ENCODE assay signal across 8 cellular contexts in the genomic region with DNA sequence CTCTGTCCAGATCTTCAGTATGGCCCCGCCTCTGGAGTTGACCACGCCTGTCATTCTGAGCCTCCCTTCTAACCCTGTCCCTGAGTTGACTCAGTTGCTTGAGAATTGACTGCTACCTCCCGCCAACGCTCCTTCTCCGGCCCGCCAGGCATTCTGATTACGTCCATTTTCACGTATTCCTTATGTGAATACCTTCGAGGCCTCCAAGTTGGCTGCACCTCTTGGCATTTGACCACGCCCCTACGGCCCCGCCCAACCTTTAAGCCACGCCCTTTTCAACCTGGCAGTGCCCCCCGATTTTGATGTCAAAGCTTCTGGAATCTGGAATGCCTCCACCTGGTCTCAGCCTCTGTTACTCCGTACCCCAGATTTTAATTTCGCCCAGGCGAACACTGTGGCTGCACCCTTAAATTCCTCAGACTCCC. TPM values are rescaled to one million over a fixed set of nuclear protein-coding genes. Genes with fewer than 3 reads are reported as not detected.
DNase-seq lines count a peak whose midpoint lies in the region; ATAC-seq, FAIRE-seq and TF ChIP-seq lines count a peak whose summit lies in the region.

No MANE protein-coding gene starts in this region.

- peak; percentile 8 for ATAC-seq in K562
- ATAC-seq in GM19023 (IDR thresholded peaks at IDR 0.05; ENCODE audit: unreplicated experiment): no peak
- no peak for ATAC-seq in HG03457 (IDR thresholded peaks at IDR 0.05; ENCODE audit: unreplicated experiment)

- POLR2A ChIA-PET in K562 (lab: Yijun Ruan, JAX): interaction anchor here (0.6 to 4.7 kb wide), 10 partner anchors 9 to 153 kb away, joined by 3 to 35 read pairs (median 4); partner anchors contain the start of gene OPA3

- peak overlapping the region; percentile 84 for H3K4me3 ChIP-seq in ACC112 (ENCODE audit: low read depth, low read length)
- peak overlapping the region; percentile 80 for H3K4me3 ChIP-seq in Loucy (ENCODE audit: low read length, poor library complexity, severe bottlenecking)
- H3K4me3 ChIP-seq in K562: peak overlapping the region; percentile 43
- no peak overlapping the region for H3K4me3 ChIP-seq in thyroid gland (replicated peaks in 1 of 3)

- H4K20me1 ChIP-seq in Loucy (ENCODE audit: insufficient read depth, low read length, poor library complexity, severe bottlenecking): no peaks in the 10 kb centered on the region
- no peaks in the 10 kb centered on the region for H4K20me1 ChIP-seq in K562 (replicated peaks; ENCODE audit: control insufficient read depth, insufficient read depth, low read length)

- WGBS in K562 (ENCODE audit: insufficient coverage, low coverage, missing lambda C conversion rate): 6% methylated on average over 17 of the region's 17 CpGs
- 47 to 53% methylated on average over 17 of the region's 17 CpGs for WGBS in thyroid gland, 2 donors

- H3K4me1 ChIP-seq in ACC112 (ENCODE audit: control insufficient read depth, insufficient read depth, low read length, unreplicated experiment) (peaks cover 7% of the 10 kb centered on the region), Loucy (ENCODE audit: insufficient read depth, low read length, poor library complexity, severe bottlenecking) (peaks cover 15% of the 10 kb centered on the region), K562 (replicated peaks in 1 of 2; ENCODE audit: control insufficient read depth in 2 of 2, insufficient read depth in 2 of 2, low read length in 2 of 2) (peaks cover 32 to 72% of the 10 kb centered on the region in 2 experiments), thyroid gland (peaks cover 19 to 41% of the 10 kb centered on the region in 2 donors)

- no peaks in the 10 kb centered on the region for H3K9me2 ChIP-seq in Loucy (replicated peaks; ENCODE audit: low read depth, low read length)

- no peak for TF ChIP-seq EP300 in K562 (IDR thresholded peaks at IDR 0.05; ENCODE audit: low read length)

- H3K27ac ChIP-seq in ACC112 (ENCODE audit: low read depth, low read length) (peak overlapping the region; percentile 76; the same call in 1 of the 2 replicates), K562 (ENCODE audit: extremely low read depth, low read depth, low read length) (peak overlapping the region; percentile 80), thyroid gland (peak overlapping the region in 1 of 3 donors; percentile 75)

- no TSS peak for BruUV-seq in K562 (replicated peaks; lab: Mats Ljungman, UMichigan)

- intact Hi-C loops in K562 (cut with micrococcal nuclease) (loop anchor here (5.0 kb wide), 3 partner anchors 134 to 199 kb away; partner anchors contain the start of gene VASP), thyroid gland (cut with DNase I) (loop anchor here (5.0 kb wide), 1 partner anchor 119 kb away; no protein-coding TSS in a partner anchor)

- H3K79me2 ChIP-seq in ACC112 (ENCODE audit: control insufficient read depth, insufficient read depth, low read length, unreplicated experiment): no peaks in the 10 kb centered on the region
- H3K79me2 ChIP-seq in Loucy (ENCODE audit: insufficient read depth, low read length): peaks cover 11% of the 10 kb centered on the region; the same call in 1 of the 2 replicates
- peaks cover 17% of the 10 kb centered on the region for H3K79me2 ChIP-seq in K562 (ENCODE audit: control insufficient read depth, insufficient read depth, low read length)

- H2AFZ ChIP-seq in ACC112 (ENCODE audit: low read length, unreplicated experiment) (no peak overlapping the region), Loucy (ENCODE audit: low read length) (peak overlapping the region; percentile 85), K562 (ENCODE audit: low read depth, low read length) (peak overlapping the region; percentile 89)

- H3K36me3 ChIP-seq in ACC112 (ENCODE audit: insufficient read depth, low read length) (no peaks in the 10 kb centered on the region), Loucy (ENCODE audit: insufficient read depth, low read length) (no peaks in the 10 kb centered on the region), K562 (ENCODE audit: control insufficient read depth, insufficient read depth, low read length) (peaks cover 6% of the 10 kb centered on the region; the same call in 1 of the 3 replicates), thyroid gland (no peaks in the 10 kb centered on the region)

- TF ChIP-seq POLR2A in K562 (conservative IDR thresholded peaks at IDR 0.05): no peak
- TF ChIP-seq POLR2A in thyroid gland (IDR thresholded peaks at IDR 0.05): no peak

- no peaks in the 10 kb centered on the region for H3K9me1 ChIP-seq in K562 (ENCODE audit: control insufficient read depth, insufficient read depth, low read length)

- H3K27me3 ChIP-seq in ACC112 (ENCODE audit: insufficient read depth, low read length) (no peaks in the 10 kb centered on the region), Loucy (ENCODE audit: insufficient read depth, low read length, poor library complexity, severe bottlenecking) (no peaks in the 10 kb centered on the region), K562 (ENCODE audit: control insufficient read depth in 2 of 2, insufficient read depth in 2 of 2, low read length in 2 of 2) (no peaks in the 10 kb centered on the region), thyroid gland (peaks cover 12% of the 10 kb centered on the region)

- H3K4me2 ChIP-seq in Loucy (ENCODE audit: low read depth, low read length, poor library complexity, severe bottlenecking): peak overlapping the region; percentile 84
- H3K4me2 ChIP-seq in K562 (ENCODE audit: insufficient read depth, low read length): peak overlapping the region; percentile 90

- TF ChIP-seq CTCF in Loucy (conservative IDR thresholded peaks at IDR 0.05; ENCODE audit: low read length): no peak
- TF ChIP-seq CTCF in K562 (IDR thresholded peaks at IDR 0.05 in 2 of 3, conservative IDR thresholded peaks at IDR 0.05 in 1 of 3; ENCODE audit: insufficient read depth in 2 of 3, low read depth in 1 of 3, low read length in 3 of 3): no peak
- TF ChIP-seq CTCF in thyroid gland (IDR thresholded peaks at IDR 0.05): no peak

- in situ Hi-C loops in K562 (cut with MboI): no loop called here

- peak; percentile 29 for FAIRE-seq in K562 (lab: Jason Lieb, UNC)

- no peaks in the 10 kb centered on the region for H3K9me3 ChIP-seq in Loucy (ENCODE audit: insufficient read depth, low read depth, low read length)
- H3K9me3 ChIP-seq in K562 (replicated peaks; ENCODE audit: control insufficient read depth, insufficient read depth, low read depth, low read length): no peaks in the 10 kb centered on the region
- no peaks in the 10 kb centered on the region for H3K9me3 ChIP-seq in thyroid gland

- DNase-seq in K562 (ENCODE audit: extremely low read depth in 1 of 4, low spot score in 3 of 4) (peak; percentile 43 to 80 (median 58)), mucosa of gallbladder (ENCODE audit: low spot score) (peak; percentile 25), cortex of kidney (lab: John Stamatoyannopoulos, UW) (no peak), thyroid gland (no peak)

- H3K9ac ChIP-seq in Loucy (ENCODE audit: low read depth, low read length, poor library complexity, severe bottlenecking) (peak overlapping the region; percentile 77), K562 (ENCODE audit: insufficient read depth in 1 of 2, low read depth in 2 of 2, low read length in 2 of 2) (peak overlapping the region; percentile 62 to 85; a peak in 2 of 4 replicates)

- no peak for TF ChIP-seq RAD21 in K562 (CRISPR knock-in tag; conservative IDR thresholded peaks at IDR 0.05 in 1 of 2, IDR thresholded peaks at IDR 0.05 in 1 of 2)

- CTCF ChIA-PET in K562 (lab: Yijun Ruan, JAX; ENCODE audit: low intra/inter-chr PET ratio): interaction anchor here (3.0 to 4.6 kb wide), 2 partner anchors 33 to 116 kb away, joined by 21 to 34 read pairs; no protein-coding TSS in a partner anchor

- peaks cover 5% of the 10 kb centered on the region; the same call in 1 of the 2 replicates for H3F3A ChIP-seq in Loucy (ENCODE audit: low read depth)

RNA-seq across cellular contexts. Expression of gene EML2, which starts 1.7 kb away (rescaled TPM):
- total RNA-seq in K562 (2011; cell fraction: chromatin; rRNA removed; ENCODE audit: low replicate concordance): 111 and 247 TPM in 2 replicates
- total RNA-seq in K562 (2011; cell fraction: nucleolus; rRNA removed): 153 and 167 TPM in 2 replicates
- total RNA-seq in K562 (2011; cell fraction: nucleoplasm; rRNA removed): 116 and 121 TPM in 2 replicates
- 38.8 and 45.0 TPM in 2 replicates for total RNA-seq in K562 (2014; rRNA removed)
- 13.0 and 16.7 TPM in 2 replicates for total RNA-seq in K562 (2014; rRNA removed; fragmentation: Illumina TruSeq; extraction: Trizol)
- 19.6 and 21.6 TPM in 2 replicates for total RNA-seq in K562 (2015; rRNA removed; fragmentation: Illumina TruSeq; extraction: Trizol)
- total RNA-seq in K562 (2021): 56.3 and 69.6 TPM in 2 replicates
- 24.8 and 42.3 TPM in 2 replicates for polyA plus RNA-seq in K562 (2011; rRNA removed)
- polyA plus RNA-seq in K562 (2011; cell fraction: cytosol; rRNA removed): 33.6 and 35.3 TPM in 2 replicates
- polyA plus RNA-seq in K562 (2011; cell fraction: nucleus; rRNA removed): 183 and 277 TPM in 2 replicates
- 52.0 and 83.3 TPM in 2 replicates for polyA plus RNA-seq in K562 (2012)
- polyA plus RNA-seq in K562 (2014; fragmentation: Illumina TruSeq; extraction: Trizol): 30.7 and 40.9 TPM in 2 replicates
- 1 to 10 TPM; 2.6 to 2.7 TPM for polyA plus RNA-seq in K562 (2014; fragmentation: Nextera tagmentation; extraction: Ambion mirVana)
- polyA plus RNA-seq in K562 (2014; rRNA removed): 50.9 and 53.9 TPM in 2 replicates
- polyA minus RNA-seq in K562 (2011; rRNA and poly(A)+ RNA removed): 17.6 and 20.1 TPM in 2 replicates
- 23.7 and 26.5 TPM in 2 replicates for polyA minus RNA-seq in K562 (2011; cell fraction: cytosol; rRNA and poly(A)+ RNA removed)
- polyA minus RNA-seq in K562 (2011; cell fraction: nucleus; rRNA and poly(A)+ RNA removed): 41.0 and 43.9 TPM in 2 replicates
- total RNA-seq in mucosa of gallbladder: 68.4 TPM
- 100 to 1,000 TPM in 1 of 4 donors, 10 to 100 TPM in 3; 33.1 to 148 (median 36.8) TPM for total RNA-seq in thyroid gland

RNA-seq across cellular contexts. Expression of gene GIPR, which starts 27.2 kb away (rescaled TPM):
- total RNA-seq in K562 (2011; cell fraction: chromatin; rRNA removed; ENCODE audit: low replicate concordance): 167 and 311 TPM in 2 replicates
- 156 and 157 TPM in 2 replicates for total RNA-seq in K562 (2011; cell fraction: nucleolus; rRNA removed)
- total RNA-seq in K562 (2011; cell fraction: nucleoplasm; rRNA removed): 157 and 215 TPM in 2 replicates
- total RNA-seq in K562 (2014; rRNA removed) (12.7 and 14.9 TPM in 2 replicates), K562 (2014; rRNA removed; fragmentation: Illumina TruSeq; extraction: Trizol) (13.4 and 13.6 TPM in 2 replicates), K562 (2015; rRNA removed; fragmentation: Illumina TruSeq; extraction: Trizol) (19.6 and 19.8 TPM in 2 replicates), K562 (2021) (21.7 and 24.4 TPM in 2 replicates), mucosa of gallbladder (10.3 TPM), thyroid gland (1 to 10 TPM in 3 of 4 donors, under 1 TPM in 1; 0.45 to 1.5 (median 1.2) TPM)
- polyA plus RNA-seq in K562 (2011; rRNA removed) (10.7 and 14.0 TPM in 2 replicates), K562 (2014; fragmentation: Illumina TruSeq; extraction: Trizol) (12.7 and 16.9 TPM in 2 replicates), K562 (2014; fragmentation: Nextera tagmentation; extraction: Ambion mirVana) (1 to 10 TPM; 2.2 to 2.5 TPM), K562 (2014; rRNA removed) (26.3 and 26.8 TPM in 2 replicates)
- 5.8 and 6.6 TPM in 2 replicates for polyA plus RNA-seq in K562 (2011; cell fraction: cytosol; rRNA removed)
- polyA plus RNA-seq in K562 (2011; cell fraction: nucleus; rRNA removed): 109 and 181 TPM in 2 replicates
- polyA plus RNA-seq in K562 (2012): 31.1 and 55.4 TPM in 2 replicates
- 13.2 and 19.1 TPM in 2 replicates for polyA minus RNA-seq in K562 (2011; rRNA and poly(A)+ RNA removed)
- polyA minus RNA-seq in K562 (2011; cell fraction: cytosol; rRNA and poly(A)+ RNA removed): 7.3 and 11.5 TPM in 2 replicates
- 49.4 and 54.7 TPM in 2 replicates for polyA minus RNA-seq in K562 (2011; cell fraction: nucleus; rRNA and poly(A)+ RNA removed)

RNA-seq across cellular contexts. Expression of gene GPR4, which starts 38.8 kb away (rescaled TPM):
- 0.12 TPM in 2 replicates for total RNA-seq in K562 (2011; cell fraction: chromatin; rRNA removed; ENCODE audit: low replicate concordance)
- total RNA-seq in K562 (2011; cell fraction: nucleolus; rRNA removed): not detected in 2 replicates
- total RNA-seq in K562 (2011; cell fraction: nucleoplasm; rRNA removed): not detected in 2 replicates
- total RNA-seq in K562 (2014; rRNA removed) (not detected in 2 replicates), K562 (2014; rRNA removed; fragmentation: Illumina TruSeq; extraction: Trizol) (not detected in 2 replicates), K562 (2015; rRNA removed; fragmentation: Illumina TruSeq; extraction: Trizol) (not detected in 2 replicates), K562 (2021) (0.07 and 0.09 TPM in 2 replicates), mucosa of gallbladder (2.2 TPM), thyroid gland (1 to 10 TPM; 3.6 to 9.4 (median 5.6) TPM)
- polyA plus RNA-seq in K562 (2011; rRNA removed) (0.03 TPM in 1 of 2 replicates, not detected in the other), K562 (2014; fragmentation: Illumina TruSeq; extraction: Trizol) (0.04 and 0.12 TPM in 2 replicates), K562 (2014; fragmentation: Nextera tagmentation; extraction: Ambion mirVana) (not detected), K562 (2014; rRNA removed) (0.03 TPM in 1 of 2 replicates, not detected in the other)
- 0.03 TPM in 1 of 2 replicates, not detected in the other for polyA plus RNA-seq in K562 (2011; cell fraction: cytosol; rRNA removed)
- polyA plus RNA-seq in K562 (2011; cell fraction: nucleus; rRNA removed): 0.06 TPM in 2 replicates
- polyA plus RNA-seq in K562 (2012): 0.16 and 0.21 TPM in 2 replicates
- polyA minus RNA-seq in K562 (2011; rRNA and poly(A)+ RNA removed): not detected in 2 replicates
- not detected in 2 replicates for polyA minus RNA-seq in K562 (2011; cell fraction: cytosol; rRNA and poly(A)+ RNA removed)
- 0.13 TPM in 1 of 2 replicates, not detected in the other for polyA minus RNA-seq in K562 (2011; cell fraction: nucleus; rRNA and poly(A)+ RNA removed)

RNA-seq across cellular contexts. Expression of gene SNRPD2, which starts 50.9 kb away (rescaled TPM):
- 50.0 and 52.6 TPM in 2 replicates for total RNA-seq in K562 (2011; cell fraction: chromatin; rRNA removed; ENCODE audit: low replicate concordance)
- 163 and 171 TPM in 2 replicates for total RNA-seq in K562 (2011; cell fraction: nucleolus; rRNA removed)
- total RNA-seq in K562 (2011; cell fraction: nucleoplasm; rRNA removed): 148 and 206 TPM in 2 replicates
- total RNA-seq in K562 (2014; rRNA removed) (1,029 and 1,092 TPM in 2 replicates), K562 (2014; rRNA removed; fragmentation: Illumina TruSeq; extraction: Trizol) (793 and 886 TPM in 2 replicates), K562 (2015; rRNA removed; fragmentation: Illumina TruSeq; extraction: Trizol) (677 and 728 TPM in 2 replicates), K562 (2021) (1,103 and 1,199 TPM in 2 replicates), mucosa of gallbladder (269 TPM), thyroid gland (100 to 1,000 TPM; 133 to 279 (median 192) TPM)
- polyA plus RNA-seq in K562 (2011; rRNA removed) (1,538 and 1,599 TPM in 2 replicates), K562 (2014; fragmentation: Illumina TruSeq; extraction: Trizol) (781 and 861 TPM in 2 replicates), K562 (2014; fragmentation: Nextera tagmentation; extraction: Ambion mirVana) (1,000 to 10,000 TPM; 3,747 to 4,411 TPM), K562 (2014; rRNA removed) (1,021 and 1,290 TPM in 2 replicates)
- 691 and 802 TPM in 2 replicates for polyA plus RNA-seq in K562 (2011; cell fraction: cytosol; rRNA removed)
- polyA plus RNA-seq in K562 (2011; cell fraction: nucleus; rRNA removed): 342 and 554 TPM in 2 replicates
- 738 and 818 TPM in 2 replicates for polyA plus RNA-seq in K562 (2012)
- polyA minus RNA-seq in K562 (2011; rRNA and poly(A)+ RNA removed): 280 and 301 TPM in 2 replicates
- 111 and 125 TPM in 2 replicates for polyA minus RNA-seq in K562 (2011; cell fraction: cytosol; rRNA and poly(A)+ RNA removed)
- polyA minus RNA-seq in K562 (2011; cell fraction: nucleus; rRNA and poly(A)+ RNA removed): 38.4 and 110 TPM in 2 replicates

RNA-seq across cellular contexts. Expression of gene QPCTL, which starts 51.6 kb away (rescaled TPM):
- 21.6 and 47.1 TPM in 2 replicates for total RNA-seq in K562 (2011; cell fraction: chromatin; rRNA removed; ENCODE audit: low replicate concordance)
- total RNA-seq in K562 (2011; cell fraction: nucleolus; rRNA removed): 66.6 and 72.4 TPM in 2 replicates
- total RNA-seq in K562 (2011; cell fraction: nucleoplasm; rRNA removed): 43.8 and 47.6 TPM in 2 replicates
- 22.3 and 25.1 TPM in 2 replicates for total RNA-seq in K562 (2014; rRNA removed)
- total RNA-seq in K562 (2014; rRNA removed; fragmentation: Illumina TruSeq; extraction: Trizol): 7.2 and 9.2 TPM in 2 replicates
- total RNA-seq in K562 (2015; rRNA removed; fragmentation: Illumina TruSeq; extraction: Trizol): 7.4 and 7.5 TPM in 2 replicates
- total RNA-seq in K562 (2021): 29.4 and 31.3 TPM in 2 replicates
- 12.7 and 24.3 TPM in 2 replicates for polyA plus RNA-seq in K562 (2011; rRNA removed)
- polyA plus RNA-seq in K562 (2011; cell fraction: cytosol; rRNA removed): 28.9 and 37.9 TPM in 2 replicates
- polyA plus RNA-seq in K562 (2011; cell fraction: nucleus; rRNA removed): 66.3 and 85.9 TPM in 2 replicates
- 19.5 and 24.1 TPM in 2 replicates for polyA plus RNA-seq in K562 (2012)
- polyA plus RNA-seq in K562 (2014; fragmentation: Illumina TruSeq; extraction: Trizol): 14.2 and 17.9 TPM in 2 replicates
- 1 to 10 TPM in 1 of 2 experiments, under 1 TPM in 1; 0.99 to 1.6 TPM for polyA plus RNA-seq in K562 (2014; fragmentation: Nextera tagmentation; extraction: Ambion mirVana)
- polyA plus RNA-seq in K562 (2014; rRNA removed): 21.1 and 25.9 TPM in 2 replicates
- polyA minus RNA-seq in K562 (2011; rRNA and poly(A)+ RNA removed): 8.8 and 10.7 TPM in 2 replicates
- polyA minus RNA-seq in K562 (2011; cell fraction: cytosol; rRNA and poly(A)+ RNA removed): 13.4 and 16.7 TPM in 2 replicates
- polyA minus RNA-seq in K562 (2011; cell fraction: nucleus; rRNA and poly(A)+ RNA removed): 11.1 and 12.7 TPM in 2 replicates
- 8.0 TPM for total RNA-seq in mucosa of gallbladder
- 10 to 100 TPM in 2 of 4 donors, 1 to 10 TPM in 2; 5.4 to 16.3 (median 12.5) TPM for total RNA-seq in thyroid gland

Comparison
In these comparisons a context has a peak if more than half of its experiments do, and no peak if none do; other contexts are left out.
1. H3K4me3 ChIP-seq: peak in ACC112 (single experiment), Loucy (single experiment) and K562 (single experiment); none in thyroid gland (0 of 3).
2. DNase-seq: peak in K562 (4 of 4) and mucosa of gallbladder (single experiment); none in cortex of kidney (single experiment) and thyroid gland (0 of 2).